In genomic region chr14:21103710-21104447, GRCh38 we compare ENCODE assay signal across 8 cellular contexts. TPM values are rescaled to one million over a fixed set of nuclear protein-coding genes. Genes with fewer than 3 reads are reported as not detected.
DNase-seq lines count a peak whose midpoint lies in the region; TF ChIP-seq lines count a peak whose summit lies in the region.

No MANE protein-coding gene starts in this region.

- H3K27me3 ChIP-seq in suprapubic skin = no peaks in the 10 kb centered on the region

- 1% methylated on average over 40 of the region's 62 CpGs for WGBS in suprapubic skin

- peak overlapping the region; percentile 97 for H3K27ac ChIP-seq in suprapubic skin

- peaks cover 82% of the 10 kb centered on the region for H3K4me1 ChIP-seq in suprapubic skin

- peak; percentile 69 for TF ChIP-seq CTCF in GM10248 (IDR thresholded peaks at IDR 0.05; ENCODE audit: control extremely low read depth, extremely low read depth, low read depth, missing control alignments)
- TF ChIP-seq CTCF in HFFc6 (IDR thresholded peaks at IDR 0.05) = peak; percentile 83
- TF ChIP-seq CTCF in suprapubic skin (IDR thresholded peaks at IDR 0.05) = peak; percentile 74 to 87

- TF ChIP-seq EP300 in suprapubic skin (IDR thresholded peaks at IDR 0.05) = no peak

- peak overlapping the region; percentile 85 for H3K4me3 Mint-ChIP-seq in HFFc6

- no peaks in the 10 kb centered on the region for H3K9me3 ChIP-seq in suprapubic skin

- in situ Hi-C loops in SK-MEL-5 (cut with HindIII; ENCODE audit: low pct_unique_long_range_greater_than_20kb, low sequenced_read_pairs) = no loop called here

- H3K27ac Mint-ChIP-seq in HFFc6 = peak overlapping the region; percentile 89

- H3K4me3 ChIP-seq in suprapubic skin = peak overlapping the region; percentile 66

- TF ChIP-seq POLR2A in suprapubic skin (IDR thresholded peaks at IDR 0.05) = peak in 1 of 2 donors; percentile 84

- no peaks in the 10 kb centered on the region for H3K36me3 Mint-ChIP-seq in HFFc6 (ENCODE audit: low read depth)

- H3K27me3 Mint-ChIP-seq in HFFc6 (ENCODE audit: insufficient read depth) = peaks cover 8% of the 10 kb centered on the region

- POLR2A ChIA-PET in GM10248 (lab: Yijun Ruan, JAX) = interaction anchor here (1.0 to 1.1 kb wide), 2 partner anchors 12 to 89 kb away, joined by 3 read pairs; no protein-coding TSS in a partner anchor

- no peaks in the 10 kb centered on the region for H3K36me3 ChIP-seq in suprapubic skin

- DNase-seq in GM10248 (ENCODE audit: extremely low spot score) = peak; percentile 94
- DNase-seq in HFFc6 = peak; percentile 92
- peak; percentile 97 for DNase-seq in NAMALWA (ENCODE audit: low spot score)
- DNase-seq in SK-MEL-5 (ENCODE audit: low read depth, low spot score) = peak; percentile 96
- DNase-seq in activated naive CD4-positive, alpha-beta T cell treated with anti-CD3 and anti-CD28 coated beads, Interleukin-2, amount 50 U/mL, for 16 hours = peak; percentile 95
- DNase-seq in globus pallidus (ENCODE audit: low spot score) = peak; percentile 98
- DNase-seq in nucleus accumbens (lab: John Stamatoyannopoulos, UW) = peak; percentile 67 to 100 (median 96)
- peak; percentile 98 for DNase-seq in suprapubic skin (ENCODE audit: low spot score in 2 of 2)

- H3K9me3 Mint-ChIP-seq in HFFc6 = no peaks in the 10 kb centered on the region

- peaks cover 59% of the 10 kb centered on the region for H3K4me1 Mint-ChIP-seq in HFFc6 (ENCODE audit: low read depth)

- CTCF ChIA-PET in GM10248 (lab: Yijun Ruan, JAX) = interaction anchor here (0.7 to 13.3 kb wide), 30 partner anchors 9 to 409 kb away, joined by 3 to 228 read pairs (median 6); partner anchors contain the start of genes ARHGEF40, METTL3 and SLC39A2

RNA-seq across cellular contexts. Expression of gene TMEM253, which starts 3.0 kb away (rescaled TPM):
- total RNA-seq in HFFc6 (2021; fragmentation: NEBNext Ultra II Directional; extraction: Animal tissue kit (Norgen Biotek cat#: 25700)) = under 1 TPM in 2 of 6 experiments, not detected in 4; 0.18 to 0.35 TPM
- total RNA-seq in SK-MEL-5 (2014; rRNA removed; shearing (Covaris generic)) = 0.11 TPM in 1 of 2 replicates, not detected in the other
- polyA plus RNA-seq in SK-MEL-5 (2015; cell fraction: cytosol; rRNA removed) = 0.05 TPM in 1 of 2 replicates, not detected in the other
- polyA plus RNA-seq in SK-MEL-5 (2015; cell fraction: nucleus; rRNA removed) = not detected in 2 replicates
- 1 to 10 TPM in 1 of 4 donors, under 1 TPM in 2, not detected in 1; 0.53 to 2.0 (median 0.83) TPM for total RNA-seq in suprapubic skin

RNA-seq across cellular contexts. Expression of gene ZNF219, which starts 5.4 kb away (rescaled TPM):
- 10 to 100 TPM in 2 of 6 experiments, 1 to 10 TPM in 4; 5.3 to 11.2 (median 6.6) TPM for total RNA-seq in HFFc6 (2021; fragmentation: NEBNext Ultra II Directional; extraction: Animal tissue kit (Norgen Biotek cat#: 25700))
- total RNA-seq in SK-MEL-5 (2014; rRNA removed; shearing (Covaris generic)) = 5.5 and 5.9 TPM in 2 replicates
- polyA plus RNA-seq in SK-MEL-5 (2015; cell fraction: cytosol; rRNA removed) = 15.4 and 17.6 TPM in 2 replicates
- 34.6 and 47.0 TPM in 2 replicates for polyA plus RNA-seq in SK-MEL-5 (2015; cell fraction: nucleus; rRNA removed)
- total RNA-seq in suprapubic skin = 10 to 100 TPM; 44.2 to 70.0 (median 56.7) TPM

RNA-seq across cellular contexts. Expression of gene ARHGEF40, which starts 33.8 kb away (rescaled TPM):
- total RNA-seq in HFFc6 (2021; fragmentation: NEBNext Ultra II Directional; extraction: Animal tissue kit (Norgen Biotek cat#: 25700)) = 10 to 100 TPM; 30.4 to 43.0 (median 40.8) TPM
- 16.0 and 19.7 TPM in 2 replicates for total RNA-seq in SK-MEL-5 (2014; rRNA removed; shearing (Covaris generic))
- 26.1 and 28.5 TPM in 2 replicates for polyA plus RNA-seq in SK-MEL-5 (2015; cell fraction: cytosol; rRNA removed)
- 64.7 and 65.0 TPM in 2 replicates for polyA plus RNA-seq in SK-MEL-5 (2015; cell fraction: nucleus; rRNA removed)
- total RNA-seq in suprapubic skin = 10 to 100 TPM; 14.4 to 22.8 (median 17.6) TPM

RNA-seq across cellular contexts. Expression of gene RNASE8, which starts 46.3 kb away (rescaled TPM):
- total RNA-seq in HFFc6 (2021; fragmentation: NEBNext Ultra II Directional; extraction: Animal tissue kit (Norgen Biotek cat#: 25700)) = not detected
- not detected in 2 replicates for total RNA-seq in SK-MEL-5 (2014; rRNA removed; shearing (Covaris generic))
- not detected in 2 replicates for polyA plus RNA-seq in SK-MEL-5 (2015; cell fraction: cytosol; rRNA removed)
- not detected in 2 replicates for polyA plus RNA-seq in SK-MEL-5 (2015; cell fraction: nucleus; rRNA removed)
- not detected for total RNA-seq in suprapubic skin

RNA-seq across cellular contexts. Expression of gene OR5AU1, which starts 52.0 kb away (rescaled TPM):
- not detected for total RNA-seq in HFFc6 (2021; fragmentation: NEBNext Ultra II Directional; extraction: Animal tissue kit (Norgen Biotek cat#: 25700))
- not detected in 2 replicates for total RNA-seq in SK-MEL-5 (2014; rRNA removed; shearing (Covaris generic))
- polyA plus RNA-seq in SK-MEL-5 (2015; cell fraction: cytosol; rRNA removed) = not detected in 2 replicates
- not detected in 2 replicates for polyA plus RNA-seq in SK-MEL-5 (2015; cell fraction: nucleus; rRNA removed)
- not detected for total RNA-seq in suprapubic skin

Comparison
In these comparisons a context has a peak if more than half of its experiments do, and no peak if none do; other contexts are left out.
1. Peak in every context shown above with its lines: DNase-seq, H3K4me3 ChIP-seq and H3K27ac ChIP-seq.